1 cellular context compared by ENCODE assay signal in the genomic region with DNA sequence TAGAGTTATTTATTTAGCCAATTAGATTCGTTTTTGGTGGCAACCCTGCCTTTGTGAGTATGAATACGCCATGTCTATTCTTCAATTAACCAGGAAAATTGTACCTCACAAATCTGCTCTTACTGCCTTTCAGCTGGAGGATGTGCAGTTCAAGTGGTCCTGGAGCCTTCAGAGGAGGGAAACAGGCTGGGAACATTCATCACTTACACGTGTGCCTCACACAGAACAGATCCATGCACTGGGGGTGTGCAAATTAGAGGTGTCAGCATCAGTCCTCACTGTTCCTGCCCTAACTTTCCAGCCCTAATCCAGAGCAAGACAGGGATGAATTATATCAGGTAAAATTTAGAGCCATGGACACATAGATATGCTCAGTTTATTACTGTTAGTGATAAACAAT.
TF ChIP-seq lines count a peak whose summit lies in the region.

No MANE protein-coding gene starts in this region.

TF ChIP-seq in IMR-90, 13 proteins besides CTCF, POLR2A, EP300 and RAD21 (continued from another document):
- TF ChIP-seq RFX5 (IDR thresholded peaks at IDR 0.05; ENCODE audit: low read depth, low read length) (no peak), CHD1 (IDR thresholded peaks at IDR 0.05; ENCODE audit: low read depth, low read length) (no peak), MAFK (IDR thresholded peaks at IDR 0.05; ENCODE audit: low read depth, low read length) (no peak), BHLHE40 (IDR thresholded peaks at IDR 0.05; ENCODE audit: low read depth, low read length) (no peak), MXI1 (IDR thresholded peaks at IDR 0.05; ENCODE audit: borderline replicate concordance, low read depth, low read length) (no peak), NFE2L2 (IDR thresholded peaks at IDR 0.05; ENCODE audit: low read depth, low read length) (no peak), SMC3 (IDR thresholded peaks at IDR 0.05; ENCODE audit: low read depth, low read length) (no peak), FOS (IDR thresholded peaks at IDR 0.05; ENCODE audit: low read depth, low read length) (no peak), RCOR1 (IDR thresholded peaks at IDR 0.05; ENCODE audit: insufficient replicate concordance, low read length) (no peak), MAZ (IDR thresholded peaks at IDR 0.05; ENCODE audit: borderline replicate concordance, low read depth, low read length) (no peak)
- TF ChIP-seq, protein P1, sequence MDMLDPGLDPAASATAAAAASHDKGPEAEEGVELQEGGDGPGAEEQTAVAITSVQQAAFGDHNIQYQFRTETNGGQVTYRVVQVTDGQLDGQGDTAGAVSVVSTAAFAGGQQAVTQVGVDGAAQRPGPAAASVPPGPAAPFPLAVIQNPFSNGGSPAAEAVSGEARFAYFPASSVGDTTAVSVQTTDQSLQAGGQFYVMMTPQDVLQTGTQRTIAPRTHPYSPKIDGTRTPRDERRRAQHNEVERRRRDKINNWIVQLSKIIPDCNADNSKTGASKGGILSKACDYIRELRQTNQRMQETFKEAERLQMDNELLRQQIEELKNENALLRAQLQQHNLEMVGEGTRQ (IDR thresholded peaks at IDR 0.05; ENCODE audit: low read depth, low read length), result no peak
- TF ChIP-seq, protein P2, sequence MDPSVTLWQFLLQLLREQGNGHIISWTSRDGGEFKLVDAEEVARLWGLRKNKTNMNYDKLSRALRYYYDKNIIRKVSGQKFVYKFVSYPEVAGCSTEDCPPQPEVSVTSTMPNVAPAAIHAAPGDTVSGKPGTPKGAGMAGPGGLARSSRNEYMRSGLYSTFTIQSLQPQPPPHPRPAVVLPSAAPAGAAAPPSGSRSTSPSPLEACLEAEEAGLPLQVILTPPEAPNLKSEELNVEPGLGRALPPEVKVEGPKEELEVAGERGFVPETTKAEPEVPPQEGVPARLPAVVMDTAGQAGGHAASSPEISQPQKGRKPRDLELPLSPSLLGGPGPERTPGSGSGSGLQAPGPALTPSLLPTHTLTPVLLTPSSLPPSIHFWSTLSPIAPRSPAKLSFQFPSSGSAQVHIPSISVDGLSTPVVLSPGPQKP (IDR thresholded peaks at IDR 0.05; ENCODE audit: borderline replicate concordance, low read depth, low read length), result no peak
